ENCODE assay signal across 17 cellular contexts in genomic region chr11:68439355-68440065, GRCh38. TPM values are rescaled to one million over a fixed set of nuclear protein-coding genes. Genes with fewer than 3 reads are reported as not detected.
DNase-seq lines count a peak whose midpoint lies in the region; ATAC-seq and TF ChIP-seq lines count a peak whose summit lies in the region.
"Had no signal": no experiment of that assay in that cellular context is flagged by ENCODE, and none has a peak within 500 bp of the region (broad histone marks: within the 10 kb centered on the region; RNA-seq: fewer than 3 reads in every experiment).

No MANE protein-coding gene starts in this region.

- peak overlapping the region in 1 of 2 experiments; percentile 58 for H3K18ac ChIP-seq in mesenchymal stem cell (ENCODE audit: low read depth in 1 of 2, low read length in 2 of 2)

- H3K27ac ChIP-seq in mesenchymal stem cell (ENCODE audit: low read length, poor library complexity, severe bottlenecking) = peak overlapping the region; percentile 88
- H3K27ac ChIP-seq in transverse colon = peak overlapping the region in 3 of 4 donors; percentile 6 to 19 (median 8)
- H3K27ac ChIP-seq: brain microvascular endothelial cell, epithelial cell of prostate, VCaP had no signal

- no peak for TF ChIP-seq EP300 in transverse colon (IDR thresholded peaks at IDR 0.05; ENCODE audit: low read depth)

- DNase-seq in NCI-H2171 (lab: John Stamatoyannopoulos, UW) = peak; percentile 42
- DNase-seq in dermis blood vessel endothelial cell = peak; percentile 30
- no peak for DNase-seq in mesenchymal stem cell
- no peak for DNase-seq in transverse colon
- DNase-seq in NCI-H1436 (lab: John Stamatoyannopoulos, UW) = no peak
- DNase-seq in activated CD4-positive, alpha-beta T cell treated with anti-CD3 and anti-CD28 coated beads, Interleukin-2, amount 50 U/mL, for 1 hour = no peak
- DNase-seq: activated CD4-positive, alpha-beta T cell treated with anti-CD3 and anti-CD28 coated beads, Interleukin-2, amount 50 U/mL, for 48 hours; brain microvascular endothelial cell; immature natural killer cell; NCI-H1694; NCI-H446 treated with DMSO at 0.1 percent for 48 hours; stimulated activated CD4-positive, alpha-beta T cell treated with anti-CD3 and anti-CD28 coated beads, Interleukin-4, amount 100 ng/mL, for 4 hours; T-cell had no signal

- H2BK12ac ChIP-seq in mesenchymal stem cell (ENCODE audit: low read length in 2 of 2) = peak overlapping the region in 1 of 2 experiments; percentile 81

- no peak overlapping the region for H3K4me2 ChIP-seq in mesenchymal stem cell (ENCODE audit: low read length, poor library complexity, severe bottlenecking)

- no peak for TF ChIP-seq CTCF in transverse colon (IDR thresholded peaks at IDR 0.05)

- H2AK5ac ChIP-seq in mesenchymal stem cell (ENCODE audit: low read length, severe bottlenecking) = peak overlapping the region; percentile 69

- no peak overlapping the region for H2AFZ ChIP-seq in mesenchymal stem cell (ENCODE audit: low read depth, low read length)

- no peak overlapping the region for H3K9ac ChIP-seq in mesenchymal stem cell (ENCODE audit: low read length)

- peaks cover 2% of the 10 kb centered on the region for H3K79me1 ChIP-seq in mesenchymal stem cell (replicated peaks; ENCODE audit: low read length, poor library complexity, severe bottlenecking)

- H3K14ac ChIP-seq in mesenchymal stem cell (ENCODE audit: low read length in 2 of 2) = no peak overlapping the region

- H3K36me3 ChIP-seq in mesenchymal stem cell (ENCODE audit: control insufficient read depth in 1 of 2, insufficient read depth in 2 of 2, low read depth in 1 of 2, low read length in 2 of 2) = peaks cover 6 to 44% of the 10 kb centered on the region in 2 experiments
- no peaks in the 10 kb centered on the region for H3K36me3 ChIP-seq in transverse colon

- H3K4ac ChIP-seq in mesenchymal stem cell (ENCODE audit: low read depth in 1 of 2, low read length in 2 of 2) = peak overlapping the region; percentile 44 to 66

- H3K4me3 ChIP-seq in mesenchymal stem cell (ENCODE audit: insufficient read depth in 1 of 2, low read depth in 1 of 2, low read length in 2 of 2) (no peak overlapping the region), transverse colon (no peak overlapping the region)
- H3K4me3 ChIP-seq: skin epidermis had no signal

- intact Hi-C loops in transverse colon (cut with DNase I; ENCODE audit: low total_unique reads) = loop anchor here (10.0 kb wide), 1 partner anchor 55 kb away; no protein-coding TSS in a partner anchor

- in situ Hi-C loops in transverse colon (cut with MboI; ENCODE audit: low pct_ligation_motif_present in 1 of 4, low pct_unique_long_range_greater_than_20kb in 1 of 4, low sequenced_read_pairs in 3 of 4) = loop anchor here in 1 of 4 donors (10.0 kb wide), 1 partner anchor 185 kb away; no protein-coding TSS in a partner anchor

- no peak overlapping the region for H2BK120ac ChIP-seq in mesenchymal stem cell (ENCODE audit: low read depth, low read length)

- peak overlapping the region; percentile 35 for H4K8ac ChIP-seq in mesenchymal stem cell (ENCODE audit: low read length)

- H3K27me3 ChIP-seq in mesenchymal stem cell (ENCODE audit: control insufficient read depth in 1 of 2, insufficient read depth in 1 of 2, low read length in 2 of 2) (no peaks in the 10 kb centered on the region), transverse colon (no peaks in the 10 kb centered on the region)
- H3K27me3 ChIP-seq: brain microvascular endothelial cell had no signal

- WGBS in mesenchymal stem cell = 72% methylated on average over 35 of the region's 38 CpGs
- 77% methylated on average over 33 of the region's 38 CpGs; no CpG with 5 or more reads in 1 of the 2 donors for WGBS in transverse colon (ENCODE audit: low coverage in 1 of 2), 2 donors

- H3K23ac ChIP-seq in mesenchymal stem cell (ENCODE audit: low read length in 2 of 2) = no peak overlapping the region

- no peak for TF ChIP-seq POLR2A in transverse colon (IDR thresholded peaks at IDR 0.05)

- ATAC-seq in HG02840 (IDR thresholded peaks at IDR 0.05; ENCODE audit: low FRiP score, unreplicated experiment) = no peak
- ATAC-seq: T-cell had no signal

- H3K9me3 ChIP-seq in mesenchymal stem cell (ENCODE audit: control insufficient read depth, low read length) (no peaks in the 10 kb centered on the region), transverse colon (no peaks in the 10 kb centered on the region)

- peaks cover 59% of the 10 kb centered on the region for H3K4me1 ChIP-seq in mesenchymal stem cell (ENCODE audit: control insufficient read depth, insufficient read depth, low read depth, low read length)
- peaks cover 0 to 9% (median 2%) of the 10 kb centered on the region in 4 donors for H3K4me1 ChIP-seq in transverse colon

- no peak overlapping the region for H2BK15ac ChIP-seq in mesenchymal stem cell (ENCODE audit: low read depth, poor library complexity, severe bottlenecking)

- H4K91ac ChIP-seq in mesenchymal stem cell (ENCODE audit: low read length) = peak overlapping the region; percentile 65

- peak overlapping the region; percentile 69 for H2BK5ac ChIP-seq in mesenchymal stem cell (ENCODE audit: low read depth, low read length, poor library complexity, severe bottlenecking)

RNA-seq across cellular contexts. Expression of gene PPP6R3, which starts 21.0 kb away (rescaled TPM):
- total RNA-seq in dermis blood vessel endothelial cell = 171 and 175 TPM in 2 replicates
- polyA plus RNA-seq in mesenchymal stem cell (2013, experiment 1 of 2) = 39.3 TPM
- 39.5 TPM for polyA plus RNA-seq in mesenchymal stem cell (2013, experiment 2 of 2)
- total RNA-seq in transverse colon = 100 to 1,000 TPM in 3 of 4 donors, 10 to 100 TPM in 1; 89.8 to 158 (median 117) TPM

Comparison
In these comparisons a context has a peak if more than half of its experiments do, and no peak if none do; other contexts are left out.
1. DNase-seq: peak in NCI-H2171 (single experiment) and dermis blood vessel endothelial cell (single experiment); none in mesenchymal stem cell (single experiment), transverse colon (single experiment), NCI-H1436 (single experiment) and activated CD4-positive, alpha-beta T cell treated with anti-CD3 and anti-CD28 coated beads, Interleukin-2, amount 50 U/mL, for 1 hour (single experiment).